In the genomic region with DNA sequence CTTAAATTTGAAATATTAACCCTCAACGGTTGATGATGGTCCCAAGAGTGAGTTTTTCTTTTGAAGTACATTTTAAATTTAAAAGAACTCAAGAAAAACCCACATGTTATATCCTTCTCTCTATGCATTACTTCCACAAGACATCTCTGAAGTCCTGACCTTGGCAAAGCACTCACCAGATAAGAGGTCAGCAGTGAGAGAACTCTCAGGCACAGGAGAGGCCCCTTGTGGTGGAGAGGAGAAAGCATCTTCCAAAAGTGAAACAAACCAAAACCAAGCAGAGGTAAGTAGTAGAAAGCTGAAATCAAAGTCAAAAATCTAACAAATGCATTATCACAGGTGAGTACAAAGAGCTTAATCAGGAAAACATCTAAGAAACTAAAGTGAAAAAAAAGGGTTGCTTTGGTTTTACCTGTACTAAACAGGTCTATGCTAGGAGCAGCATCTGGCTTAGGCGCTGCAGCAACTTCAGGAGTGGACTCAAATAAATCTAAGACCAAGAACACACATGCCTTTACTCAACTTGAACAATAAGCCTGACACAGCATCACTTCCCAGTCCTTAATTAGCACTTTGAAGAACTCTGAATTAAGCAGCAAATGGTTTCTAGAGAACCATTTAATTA, we compare ENCODE assay signal across 9 cellular contexts.
DNase-seq lines count a peak whose midpoint lies in the region; ATAC-seq, FAIRE-seq and TF ChIP-seq lines count a peak whose summit lies in the region.
"Had no signal": no experiment of that assay in that cellular context is flagged by ENCODE, and none has a peak within 500 bp of the region (broad histone marks: within the 10 kb centered on the region; RNA-seq: fewer than 3 reads in every experiment).

No MANE protein-coding gene starts in this region.

- no peak overlapping the region for H3K27ac Mint-ChIP-seq in astrocyte (ENCODE audit: unreplicated experiment)
- H3K27ac Mint-ChIP-seq: brain had no signal

- 80 to 81% methylated on average over 2 of the region's 2 CpGs for WGBS in pancreas, 2 donors

- no peak overlapping the region for H3K27ac ChIP-seq in astrocyte (ENCODE audit: low read depth, low read length)
- no peak overlapping the region for H3K27ac ChIP-seq in pancreas

- TF ChIP-seq CTCF in astrocyte (IDR thresholded peaks at IDR 0.05; ENCODE audit: insufficient read depth, low read depth, low read length) (peak; percentile 22), pancreas (IDR thresholded peaks at IDR 0.05) (no peak)

- H3K27me3 ChIP-seq in H7 (ENCODE audit: control insufficient read depth, insufficient read depth, low read length), result no peaks in the 10 kb centered on the region
- no peaks in the 10 kb centered on the region for H3K27me3 ChIP-seq in astrocyte (ENCODE audit: insufficient read depth, low read length)
- H3K27me3 ChIP-seq in pancreas, result no peaks in the 10 kb centered on the region

- no peaks in the 10 kb centered on the region for H3K4me1 ChIP-seq in astrocyte (ENCODE audit: insufficient read depth, low read length)
- H3K4me1 ChIP-seq in pancreas, result no peaks in the 10 kb centered on the region

- no peaks in the 10 kb centered on the region for H3K4me1 Mint-ChIP-seq in astrocyte (ENCODE audit: low read depth, unreplicated experiment)

- H3K4me3 ChIP-seq in H7 (ENCODE audit: insufficient read depth, low read depth, low read length) (no peak overlapping the region), astrocyte (ENCODE audit: insufficient read depth, low read depth, low read length) (no peak overlapping the region), pancreas (no peak overlapping the region)

- no peaks in the 10 kb centered on the region for H3K9me3 Mint-ChIP-seq in astrocyte (ENCODE audit: unreplicated experiment)
- H3K9me3 Mint-ChIP-seq: brain had no signal

- no peaks in the 10 kb centered on the region for H3K79me2 ChIP-seq in astrocyte (ENCODE audit: insufficient read depth, low read length)

- no peak overlapping the region for H3K4me3 Mint-ChIP-seq in astrocyte (ENCODE audit: unreplicated experiment)
- H3K4me3 Mint-ChIP-seq: brain had no signal

- H4K20me1 ChIP-seq in astrocyte (ENCODE audit: insufficient read depth, low read length), result no peaks in the 10 kb centered on the region

- H3K36me3 Mint-ChIP-seq in astrocyte (ENCODE audit: low read depth, unreplicated experiment), result no peaks in the 10 kb centered on the region

- H3K36me3 ChIP-seq in H7 (replicated peaks; ENCODE audit: control insufficient read depth, insufficient read depth, low read length), result no peaks in the 10 kb centered on the region
- no peaks in the 10 kb centered on the region for H3K36me3 ChIP-seq in astrocyte (ENCODE audit: insufficient read depth, low read length)
- no peaks in the 10 kb centered on the region for H3K36me3 ChIP-seq in pancreas

- no peaks in the 10 kb centered on the region for H3K27me3 Mint-ChIP-seq in astrocyte (ENCODE audit: low read depth, unreplicated experiment)

- DNase-seq in NCI-H510A treated with DMSO at 0.1 percent for 48 hours (lab: John Stamatoyannopoulos, UW), result peak; percentile 1
- no peak for DNase-seq in NCI-H510A (lab: John Stamatoyannopoulos, UW)
- peak; percentile 33 for DNase-seq in H7
- peak; percentile 37 for DNase-seq in KBM-7
- DNase-seq in astrocyte (ENCODE audit: low read depth), result no peak
- DNase-seq in pancreas, result no peak
- DNase-seq in 8988T, result no peak
- no peak for DNase-seq in stimulated activated naive CD8-positive, alpha-beta T cell treated with anti-CD3 and anti-CD28 coated beads, Interleukin-15, Interleukin-2, amounts not matched to agents 100 U/mL and 50 U/mL, for 24 hours

- no peaks in the 10 kb centered on the region for H3K9me3 ChIP-seq in astrocyte (ENCODE audit: insufficient read depth, low read depth, low read length)
- H3K9me3 ChIP-seq in pancreas, result no peaks in the 10 kb centered on the region

- H3K4me2 ChIP-seq in astrocyte (ENCODE audit: low read length), result no peak overlapping the region

- H2AFZ ChIP-seq in astrocyte (ENCODE audit: low read depth, low read length), result no peak overlapping the region

- no peak overlapping the region for H3K9ac ChIP-seq in astrocyte (ENCODE audit: low read length)

- in situ Hi-C loops in KBM-7 (cut with MboI; ENCODE audit: low pct_unique_long_range_greater_than_20kb, low sequenced_read_pairs), result no loop called here

- FAIRE-seq in astrocyte (lab: Jason Lieb, UNC), result no peak
- FAIRE-seq in pancreas (lab: Jason Lieb, UNC), result no peak

- intact Hi-C loops in pancreas (cut with DNase I), result no loop called here

- ATAC-seq in pancreas, result peak in 3 of 4 donors; percentile 56 to 69 (median 63)
- ATAC-seq in stimulated activated naive CD8-positive, alpha-beta T cell treated with anti-CD3 and anti-CD28 coated beads, Interleukin-15, Interleukin-2, amounts not matched to agents 100 U/mL and 50 U/mL, for 24 hours, result no peak

Comparison
In these comparisons a context has a peak if more than half of its experiments do, and no peak if none do; other contexts are left out.
1. DNase-seq: peak in NCI-H510A treated with DMSO at 0.1 percent for 48 hours (single experiment), H7 (single experiment) and KBM-7 (single experiment); none in NCI-H510A (single experiment), astrocyte (single experiment), pancreas (0 of 6), 8988T (single experiment) and stimulated activated naive CD8-positive, alpha-beta T cell treated with anti-CD3 and anti-CD28 coated beads, Interleukin-15, Interleukin-2, amounts not matched to agents 100 U/mL and 50 U/mL, for 24 hours (single experiment).